ENCODE assay signal across 1 cellular context in genomic region chrX:119990409-119990994, GRCh38.
TF ChIP-seq lines count a peak whose summit lies in the region.

No MANE protein-coding gene starts in this region.

TF ChIP-seq in SK-N-SH treated with all-trans-retinoic acid at 6 μM for 48 hours, 23 proteins besides CTCF, POLR2A, EP300 and RAD21 (continued from another document):
- TF ChIP-seq PATZ1 (CRISPR knock-in tag; IDR thresholded peaks at IDR 0.05; ENCODE audit: borderline replicate concordance) (no peak), GLIS3 (CRISPR knock-in tag; IDR thresholded peaks at IDR 0.05) (no peak), RARB (CRISPR knock-in tag; IDR thresholded peaks at IDR 0.05) (no peak), ZNF70 (CRISPR knock-in tag; IDR thresholded peaks at IDR 0.05) (no peak)
